19 cellular contexts compared by ENCODE assay signal in the genomic region with DNA sequence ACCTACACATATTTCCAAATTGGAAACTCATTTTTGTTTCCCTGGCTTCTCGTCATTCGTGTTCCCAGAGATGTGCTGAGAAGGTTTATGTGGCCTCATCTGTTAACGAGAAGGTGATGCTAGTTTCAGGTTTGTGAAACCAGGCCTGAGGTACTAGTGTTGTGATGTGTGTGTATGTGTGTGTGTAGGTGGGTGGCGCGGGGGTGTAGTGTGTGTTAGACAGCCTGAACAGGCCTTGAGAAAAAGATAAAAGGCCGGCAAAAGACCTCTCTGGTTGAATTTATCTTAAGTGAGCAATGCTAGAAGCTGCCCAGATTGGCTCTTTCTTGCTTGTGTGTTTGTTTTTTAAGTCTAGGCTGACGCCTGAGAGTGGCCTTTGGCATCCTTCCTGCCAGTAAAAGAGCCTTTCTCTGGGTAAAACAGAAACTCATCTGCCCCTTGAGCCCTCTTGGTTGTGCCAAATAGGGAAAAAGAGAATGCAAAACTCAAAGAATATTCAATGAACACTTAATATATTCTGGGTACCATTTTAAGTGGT.
DNase-seq lines count a peak whose midpoint lies in the region; ATAC-seq and TF ChIP-seq lines count a peak whose summit lies in the region.
"Had no signal": no experiment of that assay in that cellular context is flagged by ENCODE, and none has a peak within 500 bp of the region (broad histone marks: within the 10 kb centered on the region; RNA-seq: fewer than 3 reads in every experiment).

No MANE protein-coding gene starts in this region.

- ATAC-seq in HG03342 (IDR thresholded peaks at IDR 0.05; ENCODE audit: unreplicated experiment) = no peak
- ATAC-seq: Panc1, Right ventricle myocardium inferior had no signal

- no peak overlapping the region for H3K4me3 ChIP-seq in fibroblast of the aortic adventitia (ENCODE audit: low read depth, low read length)
- H3K4me3 ChIP-seq: BLaER1 treated with 17β-estradiol and CSF1 and Interleukin-3, amounts not matched to agents 10 nM and 100 nM; SK-N-MC had no signal

- intact Hi-C loops in posterior vena cava (cut with DNase I) = no loop called here

- TF ChIP-seq CTCF in fibroblast of the aortic adventitia (IDR thresholded peaks at IDR 0.05; ENCODE audit: insufficient read depth, low read length) = no peak

- DNase-seq in Ammon's horn (ENCODE audit: low spot score) = peak; percentile 11
- peak; percentile 9 for DNase-seq in RPMI7951 (ENCODE audit: low read depth)
- DNase-seq in fibroblast of the aortic adventitia (ENCODE audit: low read depth) = peak; percentile 28
- peak; percentile 4 for DNase-seq in putamen (ENCODE audit: low spot score)
- DNase-seq in posterior vena cava (ENCODE audit: low spot score) = no peak
- DNase-seq in DMS79 (lab: John Stamatoyannopoulos, UW) = no peak
- DNase-seq in activated CD8-positive, alpha-beta memory T cell treated with anti-CD3 and anti-CD28 coated beads, Interleukin-2, amount 50 U/mL, for 4 hours = no peak
- DNase-seq: CD8-positive, alpha-beta memory T cell; DND-41; GOT3; NCI-H1417 treated with DMSO at 0.1 percent for 48 hours; NCI-H2029; NCI-H510A treated with DMSO at 0.1 percent for 48 hours; NCI-H82 had no signal

Comparison
In these comparisons a context has a peak if more than half of its experiments do, and no peak if none do; other contexts are left out.
1. DNase-seq: peak in Ammon's horn (single experiment), RPMI7951 (single experiment), fibroblast of the aortic adventitia (single experiment) and putamen (single experiment); none in posterior vena cava (single experiment), DMS79 (single experiment) and activated CD8-positive, alpha-beta memory T cell treated with anti-CD3 and anti-CD28 coated beads, Interleukin-2, amount 50 U/mL, for 4 hours (single experiment).